Comparison of ENCODE assay signal across 8 cellular contexts in the genomic region with DNA sequence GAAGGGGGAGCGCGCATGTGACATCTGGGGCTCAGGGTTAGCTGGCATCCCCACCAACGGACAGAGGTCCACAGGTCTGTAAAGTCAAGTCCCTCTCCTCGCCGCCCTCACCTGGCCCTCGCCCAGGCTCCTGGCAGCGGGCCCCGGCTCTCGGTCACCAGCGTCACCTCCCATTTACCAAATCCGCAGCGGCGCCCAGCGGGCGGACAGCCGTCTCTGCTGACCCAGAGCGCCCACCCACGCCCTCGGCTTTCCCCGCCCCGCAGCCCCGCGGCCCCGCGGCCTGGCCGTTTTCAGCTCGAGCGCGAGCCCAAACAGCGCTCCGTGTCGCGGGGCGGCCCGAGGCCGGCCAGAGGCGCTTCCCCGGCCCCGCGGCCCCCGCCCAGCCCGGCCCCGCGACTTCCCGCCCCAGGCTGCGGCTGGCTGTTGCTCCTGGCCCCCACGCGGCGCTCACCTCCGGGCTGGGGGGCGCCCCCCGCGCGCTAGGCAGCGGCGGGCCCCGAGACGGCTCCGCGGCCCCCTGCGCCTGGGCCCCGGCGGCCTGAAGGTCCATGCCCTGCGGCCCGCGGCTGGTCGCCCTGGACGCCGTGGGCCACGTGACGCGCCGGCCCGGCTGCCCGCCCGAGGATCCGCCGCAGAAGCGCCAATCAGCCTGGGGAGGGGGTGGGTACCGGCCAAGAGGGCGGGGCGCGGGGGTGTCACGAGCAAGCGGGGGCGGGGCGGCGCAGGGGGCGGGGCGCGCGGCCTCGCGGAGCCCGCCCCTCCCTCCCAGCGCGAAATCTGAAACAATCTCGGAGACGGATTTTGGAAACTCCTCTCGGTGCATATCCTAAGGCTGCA. TPM values are rescaled to one million over a fixed set of nuclear protein-coding genes. Genes with fewer than 3 reads are reported as not detected.
DNase-seq lines count a peak whose midpoint lies in the region; ATAC-seq, FAIRE-seq and TF ChIP-seq lines count a peak whose summit lies in the region.

A gene with protein sequence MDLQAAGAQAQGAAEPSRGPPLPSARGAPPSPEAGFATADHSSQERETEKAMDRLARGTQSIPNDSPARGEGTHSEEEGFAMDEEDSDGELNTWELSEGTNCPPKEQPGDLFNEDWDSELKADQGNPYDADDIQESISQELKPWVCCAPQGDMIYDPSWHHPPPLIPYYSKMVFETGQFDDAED (minus strand): TSS at position 598 of the 840 bp plus-strand sequence. CDS start 45 bp downstream, at position 553.

- H3K4me1 ChIP-seq in DND-41 (ENCODE audit: insufficient read depth, low read length) (peaks cover 22% of the 10 kb centered on the region), ascending aorta (peaks cover 8 to 17% of the 10 kb centered on the region in 2 donors), right cardiac atrium (ENCODE audit: control insufficient read depth, insufficient read depth, low read length) (peaks cover 6% of the 10 kb centered on the region)

- peak; percentile 89 for FAIRE-seq in urothelium cell line (lab: Jason Lieb, UNC)

- H3K9ac ChIP-seq in DND-41 (ENCODE audit: low read depth, low read length): peak within 1 kb of the TSS; percentile 68

- under 1% methylated on average over 100 of the region's 100 CpGs for WGBS in right cardiac atrium

- H3K4me3 ChIP-seq in DND-41 (ENCODE audit: low read depth in 1 of 2, low read length in 2 of 2): peak within 1 kb of the TSS; percentile 52 to 74; a peak in 3 of 4 replicates
- peak within 1 kb of the TSS; percentile 91 to 97 for H3K4me3 ChIP-seq in ascending aorta
- peak within 1 kb of the TSS; percentile 90 for H3K4me3 ChIP-seq in right cardiac atrium (ENCODE audit: low read length)

- H3K36me3 ChIP-seq in DND-41 (ENCODE audit: insufficient read depth, low read length): peaks cover 25% of the 10 kb centered on the region
- peaks cover 17 to 30% of the 10 kb centered on the region in 2 donors for H3K36me3 ChIP-seq in ascending aorta

- peak within 1 kb of the TSS; percentile 69 for H2AFZ ChIP-seq in DND-41 (ENCODE audit: low read depth, low read length)

- TF ChIP-seq CTCF in DND-41 (IDR thresholded peaks at IDR 0.05; ENCODE audit: borderline replicate concordance, extremely low read depth, low read length, poor library complexity, severe bottlenecking) (no peak), ascending aorta (IDR thresholded peaks at IDR 0.05) (peak in 1 of 3 experiments; percentile 47)

- intact Hi-C loops in ascending aorta (cut with DNase I): loop anchor here (1.0 to 5.0 kb wide), 6 partner anchors 16 to 422 kb away; partner anchors contain the start of gene UTP6
- intact Hi-C loops in right cardiac atrium (cut with DNase I): loop anchor here in 1 of 4 donors (2.0 kb wide), 1 partner anchor 42 kb away; the partner anchor contains the start of gene UTP6

- H3K9me3 ChIP-seq in DND-41 (ENCODE audit: insufficient read depth, low read length, severe bottlenecking) (no peaks in the 10 kb centered on the region), ascending aorta (no peaks in the 10 kb centered on the region), right cardiac atrium (ENCODE audit: control insufficient read depth, low read length) (no peaks in the 10 kb centered on the region)

- H3K27ac ChIP-seq in DND-41 (ENCODE audit: low read length) (peak within 1 kb of the TSS; percentile 52), ascending aorta (peak within 1 kb of the TSS; percentile 70 to 92), right cardiac atrium (ENCODE audit: low read length) (peak within 1 kb of the TSS; percentile 53)

- peak; percentile 77 for DNase-seq in DND-41
- peak; percentile 85 for DNase-seq in HCEC 1CT
- DNase-seq in NCI-H146 (lab: John Stamatoyannopoulos, UW): peak; percentile 91
- peak; percentile 77 for DNase-seq in T-helper 22 cell (ENCODE audit: low read depth)
- peak; percentile 53 to 93 for DNase-seq in ascending aorta (ENCODE audit: low spot score in 2 of 2)
- DNase-seq in right cardiac atrium: peak; percentile 91 to 97 (median 96)
- DNase-seq in putamen (ENCODE audit: low spot score): peak; percentile 89
- peak; percentile 98 for DNase-seq in urothelium cell line (ENCODE audit: low spot score)

- H4K20me1 ChIP-seq in DND-41 (ENCODE audit: insufficient read depth, low read length): 0 out of 2 replicates have a peak, but pooled peaks cover 5% of the 10 kb centered on the region

- no peaks in the 10 kb centered on the region for H3K27me3 ChIP-seq in DND-41 (ENCODE audit: insufficient read depth, low read length, poor library complexity)
- H3K27me3 ChIP-seq in ascending aorta: no peaks in the 10 kb centered on the region
- H3K27me3 ChIP-seq in right cardiac atrium (ENCODE audit: control insufficient read depth, insufficient read depth): no peaks in the 10 kb centered on the region

- peaks cover 24% of the 10 kb centered on the region for H3K79me2 ChIP-seq in DND-41 (ENCODE audit: insufficient read depth, low read length)

- ATAC-seq in DND-41 (ENCODE audit: insufficient read depth, low read depth) (peak; percentile 75), right cardiac atrium (peak; percentile 92 to 94)

- H3K4me2 ChIP-seq in DND-41 (ENCODE audit: insufficient read depth, low read length): peak within 1 kb of the TSS; percentile 91

RNA-seq across cellular contexts. Expression of the gene that starts here (rescaled TPM):
- total RNA-seq in ascending aorta (92.1 TPM), right cardiac atrium (10 to 100 TPM; 42.9 to 56.1 (median 46.0) TPM)
- 57.9 TPM for polyA plus RNA-seq in right cardiac atrium

Comparison
In these comparisons a context has a peak if more than half of its experiments do, and no peak if none do; other contexts are left out.
1. Peak in every context shown above with its lines: DNase-seq, ATAC-seq, H3K4me3 ChIP-seq and H3K27ac ChIP-seq.